19 cellular contexts compared by ENCODE assay signal in genomic region chr5:5306696-5307095, GRCh38.
A peak's percentile ranks its signal among the peaks of the same experiment; 100 is the strongest.
DNase-seq lines count a peak whose midpoint lies in the region; ATAC-seq and TF ChIP-seq lines count a peak whose summit lies in the region.
"Had no signal": no experiment of that assay in that cellular context is flagged by ENCODE, and none has a peak within 500 bp of the region (broad histone marks: within the 10 kb centered on the region; RNA-seq: fewer than 3 reads in every experiment).

No MANE protein-coding gene starts in this region.

- intact Hi-C loops in vagina (cut with DNase I): no loop called here

- H3K79me2 ChIP-seq in SK-N-SH (ENCODE audit: insufficient read depth): no peaks in the 10 kb centered on the region

- no peak overlapping the region for H2AFZ ChIP-seq in SK-N-SH (ENCODE audit: low read depth)

- no peaks in the 10 kb centered on the region for H4K20me1 ChIP-seq in SK-N-SH (ENCODE audit: insufficient read depth)

- TF ChIP-seq RAD21 in SK-N-SH (IDR thresholded peaks at IDR 0.05; ENCODE audit: low read length): no peak

- POLR2A ChIA-PET in SK-N-SH (lab: Yijun Ruan, JAX): interaction anchor here (0.6 kb wide), 1 partner anchor 9 kb away, joined by 3 read pairs; no protein-coding TSS in a partner anchor

- no peaks in the 10 kb centered on the region for H3F3A ChIP-seq in SK-N-SH (replicated peaks; ENCODE audit: insufficient read depth)

- H3K4me3 ChIP-seq in SK-N-SH (ENCODE audit: low read depth in 2 of 2, low read length in 1 of 2): no peak overlapping the region
- no peak overlapping the region for H3K4me3 ChIP-seq in adipocyte (ENCODE audit: low read length)
- H3K4me3 ChIP-seq in gastroesophageal sphincter: no peak overlapping the region
- H3K4me3 ChIP-seq in vagina: no peak overlapping the region
- H3K4me3 ChIP-seq: SJCRH30 had no signal

- H3K27me3 ChIP-seq in SK-N-SH (ENCODE audit: insufficient read depth) (no peaks in the 10 kb centered on the region), adipocyte (replicated peaks; ENCODE audit: control insufficient read depth, insufficient read depth, low read length) (peaks cover 8% of the 10 kb centered on the region), gastroesophageal sphincter (no peaks in the 10 kb centered on the region), vagina (no peaks in the 10 kb centered on the region)
- H3K27me3 ChIP-seq: SJCRH30 had no signal

- no peak overlapping the region for H3K27ac ChIP-seq in SK-N-SH (ENCODE audit: low read depth in 2 of 2, low read length in 1 of 2)
- no peak overlapping the region for H3K27ac ChIP-seq in gastroesophageal sphincter
- H3K27ac ChIP-seq in vagina: no peak overlapping the region
- H3K27ac ChIP-seq: 22Rv1, KMS-11, SJCRH30 had no signal

- no peak overlapping the region for H3K9ac ChIP-seq in SK-N-SH
- H3K9ac ChIP-seq in adipocyte (ENCODE audit: low read length): no peak overlapping the region
- H3K9ac ChIP-seq: KMS-11 had no signal

- DNase-seq in SK-N-SH: no peak
- DNase-seq in adipocyte (ENCODE audit: low read depth): peak; percentile 0
- DNase-seq in NCI-H2029 (lab: John Stamatoyannopoulos, UW): no peak
- DNase-seq in vagina (ENCODE audit: extremely low spot score in 2 of 2): no peak
- DNase-seq: activated naive CD8-positive, alpha-beta T cell treated with anti-CD3 and anti-CD28 coated beads, Interleukin-2, amount 10 ng/mL, durations not matched to agents 7 days and 5 days; activated T-cell treated with anti-CD3 and anti-CD28 coated beads, Interleukin-2, amount 50 U/mL, for 48 hours; caudate nucleus; CD4-positive, alpha-beta memory T cell; NCI-H2227 treated with DMSO at 0.1 percent for 48 hours; right cardiac atrium; SJCRH30; stimulated activated CD4-positive, alpha-beta T cell treated with anti-CD3 and anti-CD28 coated beads, Interleukin-2, amount 100 ng/mL, for 48 hours; stimulated activated CD8-positive, alpha-beta memory T cell treated with anti-CD3 and anti-CD28 coated beads, Interleukin-4, amount 100 ng/mL, for 48 hours had no signal

- H3K9me3 ChIP-seq in SK-N-SH (no peaks in the 10 kb centered on the region), adipocyte (ENCODE audit: control insufficient read depth, low read length) (peaks cover 4% of the 10 kb centered on the region), gastroesophageal sphincter (peaks cover 0 to 17% (median 0%) of the 10 kb centered on the region in 3 donors), vagina (no peaks in the 10 kb centered on the region)
- H3K9me3 ChIP-seq: SJCRH30 had no signal

- ATAC-seq in SK-N-SH treated with all-trans-retinoic acid at 6 μM for 48 hours: no peak
- ATAC-seq in gastroesophageal sphincter: peak; percentile 14
- no peak for ATAC-seq in HG02973 (IDR thresholded peaks at IDR 0.05; ENCODE audit: unreplicated experiment)
- no peak for ATAC-seq in GM19324 (IDR thresholded peaks at IDR 0.05; ENCODE audit: low FRiP score, unreplicated experiment)
- ATAC-seq: right cardiac atrium had no signal

- H3K4me1 ChIP-seq in SK-N-SH (ENCODE audit: control insufficient read depth in 1 of 2, insufficient read depth in 2 of 2, low read depth in 1 of 2, low read length in 1 of 2) (peaks cover 0 to 13% of the 10 kb centered on the region in 2 experiments; a peak in 2 of 4 replicates), adipocyte (ENCODE audit: control insufficient read depth, insufficient read depth, low read length) (peaks cover 9% of the 10 kb centered on the region), gastroesophageal sphincter (peaks cover 0 to 6% (median 0%) of the 10 kb centered on the region in 3 donors), vagina (peaks cover 12% of the 10 kb centered on the region)
- H3K4me1 ChIP-seq: SJCRH30 had no signal

- CTCF ChIA-PET in SK-N-SH (lab: Yijun Ruan, JAX): interaction anchor here (1.2 kb wide), 1 partner anchor 12 kb away, joined by 3 read pairs; no protein-coding TSS in a partner anchor

- peak overlapping the region; percentile 30; the same call in 1 of the 2 replicates for H3K4me2 ChIP-seq in SK-N-SH
- H3K4me2 ChIP-seq: KMS-11 had no signal

- TF ChIP-seq POLR2A in gastroesophageal sphincter (IDR thresholded peaks at IDR 0.05) (no peak), vagina (IDR thresholded peaks at IDR 0.05) (no peak)

- no peaks in the 10 kb centered on the region for H3K36me3 ChIP-seq in SK-N-SH (replicated peaks in 1 of 2; ENCODE audit: control insufficient read depth in 1 of 2, insufficient read depth in 2 of 2, low read length in 1 of 2)
- no peaks in the 10 kb centered on the region for H3K36me3 ChIP-seq in adipocyte (ENCODE audit: control insufficient read depth, insufficient read depth, low read length, severe bottlenecking)
- no peaks in the 10 kb centered on the region for H3K36me3 ChIP-seq in gastroesophageal sphincter
- H3K36me3 ChIP-seq in vagina: no peaks in the 10 kb centered on the region
- H3K36me3 ChIP-seq: SJCRH30 had no signal

- no peaks in the 10 kb centered on the region for H3K9me2 ChIP-seq in SK-N-SH

- TF ChIP-seq EP300 in SK-N-SH (IDR thresholded peaks at IDR 0.05; ENCODE audit: borderline replicate concordance in 1 of 2, low read depth in 1 of 2, low read length in 1 of 2) (no peak), gastroesophageal sphincter (IDR thresholded peaks at IDR 0.05) (no peak)

- TF ChIP-seq CTCF in SK-N-SH (IDR thresholded peaks at IDR 0.05) (no peak), gastroesophageal sphincter (IDR thresholded peaks at IDR 0.05) (no peak), vagina (IDR thresholded peaks at IDR 0.05) (no peak)

- 36% methylated on average over 2 of the region's 7 CpGs for WGBS in SK-N-SH (ENCODE audit: low lambda C conversion rate)
- 26 to 83% methylated on average over 1 to 2 of the region's 7 CpGs for WGBS in gastroesophageal sphincter (ENCODE audit: low coverage in 1 of 2), 2 donors

TF ChIP-seq in SK-N-SH, 30 proteins besides CTCF, POLR2A, EP300 and RAD21:
- 0 out of 2 replicates have a peak, but pooled peaks have one; percentile 17 for TF ChIP-seq TCF12 (IDR thresholded peaks at IDR 0.05)
- no peak for TF ChIP-seq MAX (IDR thresholded peaks at IDR 0.05; ENCODE audit: low read depth)

TF ChIP-seq in SK-N-SH treated with all-trans-retinoic acid at 6 μM for 48 hours, 23 proteins besides CTCF, POLR2A, EP300 and RAD21:
- TF ChIP-seq CSRNP3 (CRISPR knock-in tag; IDR thresholded peaks at IDR 0.05) (no peak), BACH2 (CRISPR knock-in tag; IDR thresholded peaks at IDR 0.05; ENCODE audit: borderline replicate concordance) (no peak)
